In the genomic region with DNA sequence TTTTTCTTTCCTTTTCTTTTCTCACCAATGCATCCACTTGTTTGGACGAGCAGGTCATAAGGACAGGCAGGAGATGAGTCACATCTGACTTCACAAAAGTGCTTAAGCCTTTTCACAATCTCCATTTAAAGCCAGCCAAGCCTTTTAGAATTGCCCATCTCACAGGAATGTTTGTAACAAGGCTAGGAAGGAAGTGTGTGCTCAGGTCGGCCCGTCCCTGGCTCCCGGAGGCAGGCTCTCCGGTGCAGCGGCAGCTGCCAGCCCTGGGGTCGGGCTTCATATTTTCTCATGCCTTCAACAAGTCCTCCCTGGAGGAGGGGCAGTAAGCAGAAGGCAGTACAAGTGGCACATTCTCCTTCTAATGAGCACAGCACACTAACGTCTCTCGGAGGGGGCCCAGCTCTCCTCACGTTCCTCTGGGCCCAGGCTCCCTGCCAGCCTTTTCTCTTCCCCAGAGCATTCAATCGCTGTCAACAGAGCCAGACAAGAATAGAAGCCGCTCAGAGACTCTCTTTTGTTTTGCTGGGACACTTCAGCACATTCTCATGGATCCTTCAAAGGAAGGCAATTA, we compare ENCODE assay signal across 9 cellular contexts.
DNase-seq lines count a peak whose midpoint lies in the region; ATAC-seq, FAIRE-seq and TF ChIP-seq lines count a peak whose summit lies in the region.
"Had no signal": no experiment of that assay in that cellular context is flagged by ENCODE, and none has a peak within 500 bp of the region (broad histone marks: within the 10 kb centered on the region; RNA-seq: fewer than 3 reads in every experiment).

No MANE protein-coding gene starts in this region.

- FAIRE-seq in kidney (lab: Jason Lieb, UNC): no peak

- H3K36me3 Mint-ChIP-seq in brain (no peaks in the 10 kb centered on the region), nephron progenitor cell (ENCODE audit: low read depth) (no peaks in the 10 kb centered on the region), CD14-positive monocyte (no peaks in the 10 kb centered on the region)
- no peaks in the 10 kb centered on the region for H3K36me3 Mint-ChIP-seq in activated T-cell treated with anti-CD3 and anti-CD28 coated beads, Interleukin-2, amount 50 U/mL, for 4 hours (ENCODE audit: insufficient read depth)
- H3K36me3 Mint-ChIP-seq: memory B cell had no signal

- H3K9me3 ChIP-seq in HUES64 (ENCODE audit: insufficient read depth, low read depth, low read length) (no peaks in the 10 kb centered on the region), kidney (ENCODE audit: control insufficient read depth in 1 of 2, low read length in 2 of 2) (no peaks in the 10 kb centered on the region), suprapubic skin (no peaks in the 10 kb centered on the region)

- intact Hi-C loops in kidney (cut with DNase I): no loop called here
- intact Hi-C loops in CD14-positive monocyte (cut with micrococcal nuclease): loop anchor here in 1 of 2 donors (10.0 kb wide), 1 partner anchor 48 kb away; no protein-coding TSS in a partner anchor

- peak overlapping the region; percentile 8; the same call in 1 of the 2 replicates for H3K4me3 ChIP-seq in HUES64 (ENCODE audit: low read length)
- no peak overlapping the region for H3K4me3 ChIP-seq in kidney (ENCODE audit: low read length in 2 of 2)
- no peak overlapping the region for H3K4me3 ChIP-seq in suprapubic skin

- H3K4me3 Mint-ChIP-seq in brain (peak overlapping the region; percentile 35 to 53 (median 43)), nephron progenitor cell (no peak overlapping the region), CD14-positive monocyte (peak overlapping the region in 1 of 2 donors; percentile 64)
- no peak overlapping the region for H3K4me3 Mint-ChIP-seq in activated T-cell treated with anti-CD3 and anti-CD28 coated beads, Interleukin-2, amount 50 U/mL, for 4 hours
- H3K4me3 Mint-ChIP-seq: memory B cell had no signal

- H3K9me3 Mint-ChIP-seq in brain (peaks cover 0 to 12% (median 8%) of the 10 kb centered on the region in 5 experiments), nephron progenitor cell (peaks cover 9% of the 10 kb centered on the region), CD14-positive monocyte (peaks cover 0 to 3% (median 0%) of the 10 kb centered on the region in 7 donors)
- no peaks in the 10 kb centered on the region for H3K9me3 Mint-ChIP-seq in activated T-cell treated with anti-CD3 and anti-CD28 coated beads, Interleukin-2, amount 50 U/mL, for 4 hours

- DNase-seq in kidney: peak; percentile 62
- no peak for DNase-seq in suprapubic skin (ENCODE audit: low spot score in 2 of 2)
- no peak for DNase-seq in nephron progenitor cell
- no peak for DNase-seq in activated T-cell treated with anti-CD3 and anti-CD28 coated beads, Interleukin-2, amount 50 U/mL, for 4 hours
- DNase-seq in CD14-positive monocyte (ENCODE audit: low spot score): no peak

- no peak for TF ChIP-seq POLR2A in suprapubic skin (IDR thresholded peaks at IDR 0.05)

- H3K27me3 ChIP-seq in HUES64 (ENCODE audit: insufficient read depth, low read length) (no peaks in the 10 kb centered on the region), suprapubic skin (peaks cover 18% of the 10 kb centered on the region)

- H3K4me1 Mint-ChIP-seq in brain: peaks cover 76% of the 10 kb centered on the region
- peaks cover 48% of the 10 kb centered on the region for H3K4me1 Mint-ChIP-seq in nephron progenitor cell
- H3K4me1 Mint-ChIP-seq in activated T-cell treated with anti-CD3 and anti-CD28 coated beads, Interleukin-2, amount 50 U/mL, for 4 hours (ENCODE audit: low read depth): no peaks in the 10 kb centered on the region
- H3K4me1 Mint-ChIP-seq in CD14-positive monocyte: peaks cover 9% of the 10 kb centered on the region
- H3K4me1 Mint-ChIP-seq: memory B cell had no signal

- H3K27ac ChIP-seq in HUES64 (ENCODE audit: low read depth, low read length) (peak overlapping the region; percentile 85), kidney (ENCODE audit: low read depth in 2 of 2, low read length in 2 of 2) (peak overlapping the region in 1 of 2 donors; percentile 53), suprapubic skin (peak overlapping the region; percentile 52)

- peaks cover 34% of the 10 kb centered on the region for H3K4me1 ChIP-seq in HUES64 (ENCODE audit: insufficient read depth, low read length)
- H3K4me1 ChIP-seq in kidney (ENCODE audit: control insufficient read depth in 1 of 2, insufficient read depth in 1 of 2, low read depth in 1 of 2, low read length in 2 of 2): peaks cover 0 to 10% of the 10 kb centered on the region in 2 donors
- peaks cover 16% of the 10 kb centered on the region for H3K4me1 ChIP-seq in suprapubic skin

- peak overlapping the region; percentile 84 to 97 (median 95) for H3K27ac Mint-ChIP-seq in brain
- H3K27ac Mint-ChIP-seq in nephron progenitor cell: no peak overlapping the region
- H3K27ac Mint-ChIP-seq in CD14-positive monocyte: peak overlapping the region in 2 of 7 donors; percentile 32 to 69
- H3K27ac Mint-ChIP-seq: memory B cell had no signal

- no peaks in the 10 kb centered on the region for H3K36me3 ChIP-seq in HUES64 (ENCODE audit: insufficient read depth, low read length)
- H3K36me3 ChIP-seq in kidney (ENCODE audit: control insufficient read depth in 1 of 2, insufficient read depth in 2 of 2, low read length in 2 of 2): no peaks in the 10 kb centered on the region
- no peaks in the 10 kb centered on the region for H3K36me3 ChIP-seq in suprapubic skin

- no peak for TF ChIP-seq EP300 in suprapubic skin (IDR thresholded peaks at IDR 0.05)

- H3K9ac ChIP-seq in HUES64 (ENCODE audit: low read depth, low read length): peak overlapping the region; percentile 47; the same call in 1 of the 2 replicates
- H3K9ac ChIP-seq in kidney (ENCODE audit: low read length in 2 of 2): no peak overlapping the region

- TF ChIP-seq CTCF in brain (conservative IDR thresholded peaks at IDR 0.05) (no peak), kidney (IDR thresholded peaks at IDR 0.05; ENCODE audit: borderline replicate concordance, extremely low read depth, insufficient read depth) (no peak), suprapubic skin (IDR thresholded peaks at IDR 0.05) (no peak), nephron progenitor cell (IDR thresholded peaks at IDR 0.05) (no peak), CD14-positive monocyte (IDR thresholded peaks at IDR 0.05) (no peak)

- 12% methylated on average over 12 of the region's 12 CpGs for WGBS in HUES64
- 8% methylated on average over 12 of the region's 12 CpGs for WGBS in suprapubic skin

- H3K27me3 Mint-ChIP-seq in brain (peaks cover 4% of the 10 kb centered on the region), nephron progenitor cell (ENCODE audit: low read depth, poor library complexity) (peaks cover 13% of the 10 kb centered on the region), CD14-positive monocyte (ENCODE audit: low read depth in 3 of 3) (peaks cover 18 to 44% (median 21%) of the 10 kb centered on the region in 3 donors)
- peaks cover 31% of the 10 kb centered on the region for H3K27me3 Mint-ChIP-seq in activated T-cell treated with anti-CD3 and anti-CD28 coated beads, Interleukin-2, amount 50 U/mL, for 4 hours (ENCODE audit: low read depth)

- no peak for ATAC-seq in activated T-cell treated with anti-CD3 and anti-CD28 coated beads, Interleukin-2, amount 50 U/mL, for 4 hours
- ATAC-seq in HG02973 (IDR thresholded peaks at IDR 0.05; ENCODE audit: unreplicated experiment): no peak

Comparison
In these comparisons a context has a peak if more than half of its experiments do, and no peak if none do; other contexts are left out.
1. H3K4me3 Mint-ChIP-seq: peak in brain (5 of 5); none in nephron progenitor cell (single experiment) and activated T-cell treated with anti-CD3 and anti-CD28 coated beads, Interleukin-2, amount 50 U/mL, for 4 hours (single experiment).